12 cellular contexts compared by ENCODE assay signal in the genomic region with DNA sequence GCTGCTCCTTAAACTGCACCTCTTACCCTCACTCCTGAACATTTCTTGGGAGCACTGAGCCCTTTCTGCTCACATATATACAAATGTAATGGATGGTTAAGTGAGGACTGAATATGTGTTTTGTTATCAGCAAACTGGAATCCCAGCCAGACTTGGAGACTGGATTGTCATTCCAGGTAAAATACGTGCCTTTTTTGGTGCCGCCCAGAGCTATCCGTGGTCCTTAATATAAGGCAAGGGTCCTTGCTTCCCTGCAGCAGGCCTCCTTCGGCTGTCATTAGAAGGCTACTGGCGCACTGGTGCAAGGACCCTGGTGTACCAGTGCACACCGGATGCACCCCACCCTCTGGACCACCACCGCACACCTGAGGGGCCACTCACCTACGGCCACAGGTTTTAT. TPM values are rescaled to one million over a fixed set of nuclear protein-coding genes. Genes with fewer than 3 reads are reported as not detected.
DNase-seq lines count a peak whose midpoint lies in the region; ATAC-seq, FAIRE-seq and TF ChIP-seq lines count a peak whose summit lies in the region.
"Had no signal": no experiment of that assay in that cellular context is flagged by ENCODE, and none has a peak within 500 bp of the region (broad histone marks: within the 10 kb centered on the region; RNA-seq: fewer than 3 reads in every experiment).

No MANE protein-coding gene starts in this region.

- CTCF ChIA-PET in WTC11 (lab: Charles Lee) (interaction anchor here (0.6 to 2.0 kb wide), 7 partner anchors 12 to 145 kb away, joined by 3 to 9 read pairs (median 3); no protein-coding TSS in a partner anchor), Caco-2 (lab: Charles Lee) (no interaction called here)

- no peak for ATAC-seq in right cardiac atrium
- no peak for ATAC-seq in heart right ventricle
- ATAC-seq in WTC11, result peak; percentile 13

- H3K27me3 Mint-ChIP-seq in WTC11 (ENCODE audit: low read depth), result no peaks in the 10 kb centered on the region
- H3K27me3 Mint-ChIP-seq in Caco-2 (ENCODE audit: insufficient read depth, unreplicated experiment), result no peaks in the 10 kb centered on the region

- H3K9me3 Mint-ChIP-seq in WTC11 (peaks cover under 1% of the 10 kb centered on the region), Caco-2 (ENCODE audit: unreplicated experiment) (peaks cover 11% of the 10 kb centered on the region)

- H3K4me1 Mint-ChIP-seq in WTC11, result peaks cover 63% of the 10 kb centered on the region
- H3K4me1 Mint-ChIP-seq in Caco-2 (ENCODE audit: low read depth, unreplicated experiment), result no peaks in the 10 kb centered on the region

- H3K36me3 ChIP-seq in heart right ventricle, result no peaks in the 10 kb centered on the region
- H3K36me3 ChIP-seq in Caco-2 (ENCODE audit: control insufficient read depth, insufficient read depth, low read length), result no peaks in the 10 kb centered on the region
- H3K36me3 ChIP-seq: BLaER1 treated with 17β-estradiol and CSF1 and Interleukin-3, amounts not matched to agents 10 nM and 100 nM; MG63 had no signal

- DNase-seq in right cardiac atrium (no peak), heart right ventricle (no peak), WTC11 (ENCODE audit: low spot score) (peak; percentile 53), kidney tubule cell (ENCODE audit: low spot score) (peak; percentile 4), urothelium cell line (ENCODE audit: low spot score) (peak; percentile 44), NAMALWA (ENCODE audit: low spot score) (no peak), GM12892 (ENCODE audit: insufficient read length) (no peak), Caco-2 (no peak)
- DNase-seq: activated T-cell treated with anti-CD3 and anti-CD28 coated beads for 4 hours, MG63 had no signal

- POLR2A ChIA-PET in WTC11 (lab: Charles Lee) (interaction anchor here (0.5 kb wide), 1 partner anchor 423 kb away, joined by 3 read pairs; no protein-coding TSS in a partner anchor), Caco-2 (lab: Charles Lee) (no interaction called here)

- peak overlapping the region; percentile 85 for H3K27ac Mint-ChIP-seq in WTC11
- H3K27ac Mint-ChIP-seq in Caco-2 (ENCODE audit: unreplicated experiment), result no peak overlapping the region

- no TSS peak for BruUV-seq in Caco-2 (replicated peaks; lab: Mats Ljungman, UMichigan)

- FAIRE-seq in urothelium cell line (lab: Jason Lieb, UNC) (no peak), GM12892 (lab: Jason Lieb, UNC) (no peak)

- no peak overlapping the region for H3K27ac ChIP-seq in right cardiac atrium (ENCODE audit: low read length)
- H3K27ac ChIP-seq in heart right ventricle, result no peak overlapping the region
- H3K27ac ChIP-seq: BLaER1 treated with 17β-estradiol and CSF1 and Interleukin-3, amounts not matched to agents 10 nM and 100 nM; RWPE1 had no signal

- TF ChIP-seq POLR2A in GM12892 (IDR thresholded peaks at IDR 0.05; ENCODE audit: low read depth, low read length), result no peak

- intact Hi-C loops in right cardiac atrium (cut with DNase I) (loop anchor here in 1 of 4 donors (10.0 kb wide), 1 partner anchor 489 kb away; no protein-coding TSS in a partner anchor), heart right ventricle (cut with DNase I) (no loop called here), Caco-2 (cut with micrococcal nuclease; ENCODE audit: unreplicated experiment) (loop anchor here (10.0 kb wide), 1 partner anchor 49 kb away; no protein-coding TSS in a partner anchor)

- H3K4me3 ChIP-seq in right cardiac atrium (ENCODE audit: low read length), result peak overlapping the region; percentile 83
- H3K4me3 ChIP-seq in heart right ventricle, result peak overlapping the region in 1 of 10 donors; percentile 33
- H3K4me3 ChIP-seq in Caco-2 (ENCODE audit: low read depth, low read length), result no peak overlapping the region
- H3K4me3 ChIP-seq: BLaER1 treated with 17β-estradiol and CSF1 and Interleukin-3, amounts not matched to agents 10 nM and 100 nM; MG63 had no signal

- peak overlapping the region; percentile 85 for H3K4me3 Mint-ChIP-seq in WTC11
- no peak overlapping the region for H3K4me3 Mint-ChIP-seq in Caco-2 (ENCODE audit: unreplicated experiment)

- H3K36me3 Mint-ChIP-seq in WTC11 (peaks cover 8% of the 10 kb centered on the region; the same call in 1 of the 2 replicates), Caco-2 (ENCODE audit: insufficient read depth, unreplicated experiment) (no peaks in the 10 kb centered on the region)

- H3K4me1 ChIP-seq in right cardiac atrium (ENCODE audit: control insufficient read depth, insufficient read depth, low read length), result no peaks in the 10 kb centered on the region
- H3K4me1 ChIP-seq in heart right ventricle, result peaks cover 0 to 20% (median 8%) of the 10 kb centered on the region in 9 donors
- no peaks in the 10 kb centered on the region for H3K4me1 ChIP-seq in Caco-2
- H3K4me1 ChIP-seq: BLaER1 treated with 17β-estradiol and CSF1 and Interleukin-3, amounts not matched to agents 10 nM and 100 nM had no signal

- no peak for TF ChIP-seq CTCF in heart right ventricle (IDR thresholded peaks at IDR 0.05)
- no peak for TF ChIP-seq CTCF in WTC11 (IDR thresholded peaks at IDR 0.05)
- no peak for TF ChIP-seq CTCF in Caco-2 (IDR thresholded peaks at IDR 0.05; ENCODE audit: insufficient read depth in 1 of 2, low read depth in 1 of 2, low read length in 1 of 2, severe bottlenecking in 1 of 2, unreplicated experiment in 1 of 2)

- H3K9me3 ChIP-seq in right cardiac atrium (ENCODE audit: control insufficient read depth, low read length), result no peaks in the 10 kb centered on the region
- no peaks in the 10 kb centered on the region for H3K9me3 ChIP-seq in heart right ventricle
- no peaks in the 10 kb centered on the region; the same call in none of the 2 replicates for H3K9me3 ChIP-seq in Caco-2
- H3K9me3 ChIP-seq: MG63 had no signal

- H3K27me3 ChIP-seq in right cardiac atrium (ENCODE audit: control insufficient read depth, insufficient read depth), result peaks cover 3% of the 10 kb centered on the region
- H3K27me3 ChIP-seq in heart right ventricle, result peaks cover 0 to 68% (median 50%) of the 10 kb centered on the region in 7 donors
- H3K27me3 ChIP-seq in Caco-2 (replicated peaks; ENCODE audit: control insufficient read depth, insufficient read depth, low read length), result no peaks in the 10 kb centered on the region
- H3K27me3 ChIP-seq: BLaER1 treated with 17β-estradiol and CSF1 and Interleukin-3, amounts not matched to agents 10 nM and 100 nM had no signal

- WGBS in right cardiac atrium, result 16% methylated on average over 8 of the region's 8 CpGs
- WGBS in heart right ventricle, 2 donors, result 13 to 14% methylated on average over 8 of the region's 8 CpGs

TF ChIP-seq in WTC11, 78 proteins besides CTCF, POLR2A, EP300 and RAD21 (continues in another document):
- TF ChIP-seq, protein P1, sequence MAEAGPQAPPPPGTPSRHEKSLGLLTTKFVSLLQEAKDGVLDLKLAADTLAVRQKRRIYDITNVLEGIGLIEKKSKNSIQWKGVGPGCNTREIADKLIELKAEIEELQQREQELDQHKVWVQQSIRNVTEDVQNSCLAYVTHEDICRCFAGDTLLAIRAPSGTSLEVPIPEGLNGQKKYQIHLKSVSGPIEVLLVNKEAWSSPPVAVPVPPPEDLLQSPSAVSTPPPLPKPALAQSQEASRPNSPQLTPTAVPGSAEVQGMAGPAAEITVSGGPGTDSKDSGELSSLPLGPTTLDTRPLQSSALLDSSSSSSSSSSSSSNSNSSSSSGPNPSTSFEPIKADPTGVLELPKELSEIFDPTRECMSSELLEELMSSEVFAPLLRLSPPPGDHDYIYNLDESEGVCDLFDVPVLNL (CRISPR knock-in tag; IDR thresholded peaks at IDR 0.05; ENCODE audit: borderline replicate concordance, low read depth), result no peak
- TF ChIP-seq TEAD1 (CRISPR knock-in tag; IDR thresholded peaks at IDR 0.05) (0 out of 2 replicates have a peak, but pooled peaks have one; percentile 26), NFYB (CRISPR knock-in tag; conservative IDR thresholded peaks at IDR 0.05; ENCODE audit: low read depth) (no peak)
- TF ChIP-seq, protein P2, sequence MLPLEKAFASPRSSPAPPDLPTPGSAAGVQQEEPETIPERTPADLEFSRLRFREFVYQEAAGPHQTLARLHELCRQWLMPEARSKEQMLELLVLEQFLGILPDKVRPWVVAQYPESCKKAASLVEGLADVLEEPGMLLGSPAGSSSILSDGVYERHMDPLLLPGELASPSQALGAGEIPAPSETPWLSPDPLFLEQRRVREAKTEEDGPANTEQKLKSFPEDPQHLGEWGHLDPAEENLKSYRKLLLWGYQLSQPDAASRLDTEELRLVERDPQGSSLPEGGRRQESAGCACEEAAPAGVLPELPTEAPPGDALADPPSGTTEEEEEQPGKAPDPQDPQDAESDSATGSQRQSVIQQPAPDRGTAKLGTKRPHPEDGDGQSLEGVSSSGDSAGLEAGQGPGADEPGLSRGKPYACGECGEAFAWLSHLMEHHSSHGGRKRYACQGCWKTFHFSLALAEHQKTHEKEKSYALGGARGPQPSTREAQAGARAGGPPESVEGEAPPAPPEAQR (CRISPR knock-in tag; IDR thresholded peaks at IDR 0.05), result no peak
- TF ChIP-seq, protein P3, sequence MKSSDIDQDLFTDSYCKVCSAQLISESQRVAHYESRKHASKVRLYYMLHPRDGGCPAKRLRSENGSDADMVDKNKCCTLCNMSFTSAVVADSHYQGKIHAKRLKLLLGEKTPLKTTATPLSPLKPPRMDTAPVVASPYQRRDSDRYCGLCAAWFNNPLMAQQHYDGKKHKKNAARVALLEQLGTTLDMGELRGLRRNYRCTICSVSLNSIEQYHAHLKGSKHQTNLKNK (CRISPR knock-in tag; IDR thresholded peaks at IDR 0.05), result no peak
- TF ChIP-seq, protein P4, sequence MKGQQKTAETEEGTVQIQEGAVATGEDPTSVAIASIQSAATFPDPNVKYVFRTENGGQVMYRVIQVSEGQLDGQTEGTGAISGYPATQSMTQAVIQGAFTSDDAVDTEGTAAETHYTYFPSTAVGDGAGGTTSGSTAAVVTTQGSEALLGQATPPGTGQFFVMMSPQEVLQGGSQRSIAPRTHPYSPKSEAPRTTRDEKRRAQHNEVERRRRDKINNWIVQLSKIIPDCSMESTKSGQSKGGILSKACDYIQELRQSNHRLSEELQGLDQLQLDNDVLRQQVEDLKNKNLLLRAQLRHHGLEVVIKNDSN (CRISPR knock-in tag; IDR thresholded peaks at IDR 0.05), result peak; percentile 24; the same call in 1 of the 2 replicates

RNA-seq across cellular contexts. Expression of a gene that starts 1.1 kb away (rescaled TPM):
- total RNA-seq in right cardiac atrium (10 to 100 TPM; 23.7 to 63.4 (median 28.7) TPM), heart right ventricle (1 to 10 TPM in 7 of 10 donors, under 1 TPM in 3; 0.45 to 4.5 (median 2.4) TPM), WTC11 (2021) (168 to 203 TPM (median 172 TPM) in 3 replicates), Caco-2 (2022) (not detected in 2 replicates)
- polyA plus RNA-seq in right cardiac atrium (6.3 TPM), heart right ventricle (under 1 TPM; 0.23 to 0.44 TPM)
- not detected for polyA plus RNA-seq in GM12892 (2012; ENCODE audit: missing spikeins)

Comparison
In these comparisons a context has a peak if more than half of its experiments do, and no peak if none do; other contexts are left out.
1. RNA of a gene that starts 1.1 kb away (total RNA-seq): 168 to 203 TPM in WTC11 and 23.7 to 63.4 TPM in right cardiac atrium; 0.45 to 4.5 TPM in heart right ventricle and not detected in Caco-2; every median in the first group is over 4 times any median in the second.
2. DNase-seq: peak in WTC11 (single experiment), kidney tubule cell (single experiment) and urothelium cell line (single experiment); none in right cardiac atrium (0 of 3), heart right ventricle (0 of 2), NAMALWA (single experiment), GM12892 (single experiment) and Caco-2 (0 of 2).